Comparison of ENCODE assay signal across 12 cellular contexts in the genomic region with DNA sequence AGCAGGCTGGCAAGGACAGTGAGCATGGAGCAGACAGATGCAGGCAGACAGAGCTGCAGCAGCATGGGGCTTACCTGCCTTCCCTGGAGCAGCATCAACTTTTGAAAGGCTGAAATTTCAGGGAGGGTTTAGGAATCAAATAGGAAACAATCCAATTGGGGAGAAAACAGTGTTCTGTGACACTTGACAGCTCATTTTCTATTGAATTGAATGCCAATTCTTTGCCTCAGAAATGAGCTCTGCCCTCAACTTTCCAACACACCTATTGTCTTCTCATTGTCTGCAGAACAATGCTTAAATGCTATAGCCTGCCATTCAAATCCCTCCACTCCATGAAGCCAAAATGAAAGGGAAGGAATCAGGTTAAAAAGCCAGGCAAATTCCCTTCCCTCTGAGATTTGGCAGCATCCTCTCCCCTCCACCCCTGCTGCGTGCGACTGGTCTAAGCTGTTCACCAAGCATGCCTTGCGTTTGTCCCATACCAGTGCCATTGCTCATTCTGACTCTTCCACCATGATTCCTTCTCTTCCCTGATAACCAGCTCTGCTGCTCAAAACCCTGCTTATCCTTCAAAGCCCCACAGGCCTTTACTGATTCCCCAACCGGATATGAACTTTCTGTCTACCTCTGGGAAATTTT. TPM values are rescaled to one million over a fixed set of nuclear protein-coding genes. Genes with fewer than 3 reads are reported as not detected.
A peak's percentile ranks its signal among the peaks of the same experiment; 100 is the strongest.
DNase-seq lines count a peak whose midpoint lies in the region; ATAC-seq and TF ChIP-seq lines count a peak whose summit lies in the region.
"Had no signal": no experiment of that assay in that cellular context is flagged by ENCODE, and none has a peak within 500 bp of the region (broad histone marks: within the 10 kb centered on the region; RNA-seq: fewer than 3 reads in every experiment).

No MANE protein-coding gene starts in this region.

- POLR2A ChIA-PET in A673 (lab: Charles Lee; ENCODE audit: low non-redundant PET) = no interaction called here

- no peak overlapping the region for H2BK12ac ChIP-seq in H9 (ENCODE audit: insufficient read length, low read depth, low read length)

- H3K27ac ChIP-seq in H9 (ENCODE audit: insufficient read length, low read depth, low read length) (no peak overlapping the region), mesodermal cell (ENCODE audit: low read depth, low read length, severe bottlenecking) (peak overlapping the region; percentile 41), A673 (ENCODE audit: low read depth, low read length, poor library complexity, severe bottlenecking) (no peak overlapping the region)

- H3K9ac ChIP-seq in H9 (ENCODE audit: extremely low read depth, insufficient read length, low read length) = no peak overlapping the region

- H2BK120ac ChIP-seq in H9 (ENCODE audit: low read depth, low read length, poor library complexity, severe bottlenecking) = no peak overlapping the region

- no peak overlapping the region for H4K8ac ChIP-seq in H9 (replicated peaks; ENCODE audit: insufficient read length, low read depth, low read length)

- CTCF ChIA-PET in A673 (lab: Charles Lee) = no interaction called here

- intact Hi-C loops in CD14-positive monocyte (cut with micrococcal nuclease) (no loop called here), A673 (cut with micrococcal nuclease; ENCODE audit: unreplicated experiment) (no loop called here)

- no TSS peak for BruUV-seq in A673 (replicated peaks; lab: Mats Ljungman, UMichigan)

- no peak overlapping the region for H3K18ac ChIP-seq in H9 (ENCODE audit: insufficient read length, low read depth, low read length)

- H3K79me1 ChIP-seq in H9 (ENCODE audit: insufficient read depth, low read depth, low read length, poor library complexity, severe bottlenecking) = no peaks in the 10 kb centered on the region

- H3K4me3 Mint-ChIP-seq in CD14-positive monocyte (peak overlapping the region; percentile 32 to 71), H9 (no peak overlapping the region)

- ATAC-seq in HG03521 (IDR thresholded peaks at IDR 0.05; ENCODE audit: unreplicated experiment) = no peak

- H4K5ac ChIP-seq in H9 (ENCODE audit: insufficient read length, low read depth, low read length) = no peak overlapping the region

- H3K9me3 ChIP-seq in H9 (ENCODE audit: control insufficient read depth, low read depth, low read length) (no peaks in the 10 kb centered on the region), mesodermal cell (ENCODE audit: control insufficient read depth, low read length) (no peaks in the 10 kb centered on the region), A673 (ENCODE audit: low read depth, low read length, poor library complexity, severe bottlenecking) (no peaks in the 10 kb centered on the region)

- no peak overlapping the region for H2AK5ac ChIP-seq in H9 (ENCODE audit: insufficient read length, low read length)

- H3K23ac ChIP-seq in H9 (ENCODE audit: insufficient read length, low read depth, low read length) = no peak overlapping the region

- TF ChIP-seq CTCF in CD14-positive monocyte (IDR thresholded peaks at IDR 0.05) (no peak), H9 (conservative IDR thresholded peaks at IDR 0.05) (no peak), astrocyte of the spinal cord (IDR thresholded peaks at IDR 0.05; ENCODE audit: low read depth, low read length) (no peak), A673 (conservative IDR thresholded peaks at IDR 0.05; ENCODE audit: low read depth, low read length) (no peak)

- H3K23me2 ChIP-seq in H9 (ENCODE audit: insufficient read length, low read depth, low read length, poor library complexity, severe bottlenecking) = no peaks in the 10 kb centered on the region

- H3K36me3 Mint-ChIP-seq in CD14-positive monocyte (peaks cover 10 to 14% of the 10 kb centered on the region in 2 donors), H9 (ENCODE audit: insufficient read depth in 1 of 3, low read depth in 3 of 3) (peaks cover 0 to 6% (median 0%) of the 10 kb centered on the region in 3 experiments; a peak in 2 of 7 replicates)

- DNase-seq in CD14-positive monocyte (ENCODE audit: low spot score) (no peak), H9 (no peak), astrocyte of the spinal cord (ENCODE audit: low read depth, low spot score) (peak; percentile 35), NCI-H510A (lab: John Stamatoyannopoulos, UW) (no peak), A673 (ENCODE audit: low spot score) (no peak), T-helper 1 cell (no peak)
- DNase-seq: COR-L47, NCI-H1436, small intestine had no signal

- no peak overlapping the region for H2BK20ac ChIP-seq in H9 (ENCODE audit: low read depth, low read length, poor library complexity, severe bottlenecking)

- H3T11ph ChIP-seq in H9 (ENCODE audit: low read length) = no peak overlapping the region

- no peak overlapping the region for H3K56ac ChIP-seq in H9 (ENCODE audit: insufficient read length, low read depth, low read length)

- H4K20me1 ChIP-seq in H9 (ENCODE audit: control insufficient read depth, insufficient read depth, insufficient read length) = no peaks in the 10 kb centered on the region

- H3K14ac ChIP-seq in H9 (ENCODE audit: insufficient read depth, low read length) = no peak overlapping the region

- H2AFZ ChIP-seq in H9 (ENCODE audit: low read length) = no peak overlapping the region

- no peak overlapping the region for H2BK5ac ChIP-seq in H9 (ENCODE audit: insufficient read length, low read length)

- H3K27ac Mint-ChIP-seq in CD14-positive monocyte (peak overlapping the region in 3 of 7 donors; percentile 54 to 79 (median 77)), H9 (peak overlapping the region; percentile 4 to 56 (median 11); a peak in 4 of 7 replicates)

- H2BK15ac ChIP-seq in H9 (ENCODE audit: low read depth, low read length) = no peak overlapping the region

- H3K27me3 ChIP-seq in H9 (ENCODE audit: insufficient read depth, low read length) (no peaks in the 10 kb centered on the region), A673 (replicated peaks; ENCODE audit: insufficient read depth, low read depth, low read length, poor library complexity) (peaks cover 10% of the 10 kb centered on the region)

- H4K91ac ChIP-seq in H9 (ENCODE audit: insufficient read length, low read depth, low read length) = no peak overlapping the region

- H3K4me3 ChIP-seq in astrocyte of the spinal cord (ENCODE audit: low read depth, low read length) = no peak overlapping the region
- no peak overlapping the region for H3K4me3 ChIP-seq in mesodermal cell (ENCODE audit: extremely low read depth, insufficient read depth, low read length, poor library complexity, severe bottlenecking)
- no peak overlapping the region for H3K4me3 ChIP-seq in A673 (ENCODE audit: low read depth, low read length, poor library complexity, severe bottlenecking)

- no CpG with 5 or more reads among the region's 4 CpGs for WGBS in H9 (ENCODE audit: extremely low coverage, insufficient read length, low lambda C conversion rate)
- WGBS in mesodermal cell (ENCODE audit: insufficient coverage in 2 of 2), 2 experiments = 70 to 78% methylated on average over 3 to 4 of the region's 4 CpGs

- no peak overlapping the region for H3K4ac ChIP-seq in H9 (ENCODE audit: low read depth, low read length)

- H3K9me3 Mint-ChIP-seq in CD14-positive monocyte = peaks cover 0 to 1% (median 0%) of the 10 kb centered on the region in 7 donors
- H3K9me3 Mint-ChIP-seq in H9 = peaks cover 2 to 9% of the 10 kb centered on the region in 2 experiments; a peak in 4 of 5 replicates

- no peaks in the 10 kb centered on the region for H3K79me2 ChIP-seq in H9 (ENCODE audit: insufficient read depth, low read length)

- H3K4me1 Mint-ChIP-seq in CD14-positive monocyte (peaks cover 42% of the 10 kb centered on the region), H9 (peaks cover 15 to 22% of the 10 kb centered on the region in 2 experiments)

- no peak overlapping the region for H3K4me2 ChIP-seq in H9 (ENCODE audit: insufficient read depth, insufficient read length, low read length)

- peaks cover 59 to 78% (median 62%) of the 10 kb centered on the region in 3 donors for H3K27me3 Mint-ChIP-seq in CD14-positive monocyte (ENCODE audit: low read depth in 3 of 3)
- no peaks in the 10 kb centered on the region; the same call in 1 of the 2 replicates for H3K27me3 Mint-ChIP-seq in H9 (ENCODE audit: low read depth)

- H3K36me3 ChIP-seq in mesodermal cell (ENCODE audit: control insufficient read depth, insufficient read depth, low read length) (no peaks in the 10 kb centered on the region), A673 (ENCODE audit: insufficient read depth, low read length, poor library complexity, severe bottlenecking) (no peaks in the 10 kb centered on the region)

- in situ Hi-C loops in astrocyte of the spinal cord (cut with HindIII; ENCODE audit: low sequenced_read_pairs) = no loop called here

- 0 out of 2 replicates have a peak, but pooled peaks cover 3% of the 10 kb centered on the region for H3K4me1 ChIP-seq in H9 (ENCODE audit: insufficient read depth, low read length)
- H3K4me1 ChIP-seq in mesodermal cell (ENCODE audit: control insufficient read depth, insufficient read depth, low read length, poor library complexity, severe bottlenecking) = peaks cover 13% of the 10 kb centered on the region
- no peaks in the 10 kb centered on the region for H3K4me1 ChIP-seq in A673 (ENCODE audit: insufficient read depth, low read length, poor library complexity, severe bottlenecking)

RNA-seq across cellular contexts. Expression of a gene that starts 32.3 kb away (rescaled TPM):
- polyA plus RNA-seq in CD14-positive monocyte = 1 to 10 TPM; 7.0 to 8.2 TPM
- total RNA-seq in H9 (2021) = 20.9 and 22.3 TPM in 2 replicates
- polyA plus RNA-seq in mesodermal cell (2013, experiment 1 of 2) = 24.2 TPM
- 25.7 TPM for polyA plus RNA-seq in mesodermal cell (2013, experiment 2 of 2)
- 26.2 and 28.9 TPM in 2 replicates for total RNA-seq in A673 (2021)

RNA-seq across cellular contexts. Expression of a gene that starts 58.9 kb away (rescaled TPM):
- polyA plus RNA-seq in CD14-positive monocyte = not detected
- total RNA-seq in H9 (2021) (not detected in 2 replicates), A673 (2021) (not detected in 2 replicates)
- not detected for polyA plus RNA-seq in mesodermal cell (2013, experiment 1 of 2)
- not detected for polyA plus RNA-seq in mesodermal cell (2013, experiment 2 of 2)
- total RNA-seq: endothelial cell of umbilical vein had no signal
- polyA plus RNA-seq: endothelial cell of umbilical vein had no signal

Comparison
In these comparisons a context has a peak if more than half of its experiments do, and no peak if none do; other contexts are left out.
1. H3K4me3 Mint-ChIP-seq: peak in CD14-positive monocyte (2 of 2); none in H9 (0 of 2).